Comparison of ENCODE assay signal across 8 cellular contexts in the genomic region with DNA sequence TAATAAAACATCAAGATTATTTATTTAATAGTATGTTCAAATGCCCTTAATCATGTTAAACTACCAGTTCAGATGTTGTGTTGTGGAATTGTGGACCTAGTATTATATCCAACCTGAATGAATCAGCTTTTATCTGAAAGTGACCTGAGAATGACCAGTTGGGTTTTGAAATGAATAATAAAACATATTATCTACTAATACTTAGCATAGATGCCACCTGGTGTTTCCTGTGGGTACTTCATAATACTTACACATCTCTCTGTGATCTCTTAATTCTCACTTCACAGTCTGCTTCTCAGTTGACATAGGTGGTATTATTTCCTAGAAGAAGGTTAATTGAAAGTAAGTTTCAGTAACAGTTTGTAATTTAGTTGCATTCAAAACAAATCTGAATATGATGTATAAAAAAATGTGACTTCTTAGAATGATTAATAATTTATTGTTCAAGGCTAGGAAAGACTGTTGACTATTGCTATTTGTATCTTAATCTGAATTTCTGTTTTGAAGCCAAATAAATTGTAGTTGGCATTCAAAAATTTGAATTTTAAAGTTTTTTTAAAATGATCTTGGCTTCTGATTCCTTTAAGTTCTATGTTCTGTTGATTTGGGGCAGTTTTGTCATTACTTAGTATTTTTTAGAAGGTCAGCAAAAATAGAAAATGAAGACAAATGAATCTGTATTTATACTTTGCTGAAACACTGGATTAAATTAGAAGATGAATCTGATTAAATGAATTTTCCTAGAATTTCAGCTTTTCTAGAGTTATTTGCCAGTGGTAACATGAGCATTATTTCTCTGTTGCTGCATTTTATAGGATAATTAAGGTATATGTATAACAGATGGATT. TPM values are rescaled to one million over a fixed set of nuclear protein-coding genes. Genes with fewer than 3 reads are reported as not detected.
A peak's percentile ranks its signal among the peaks of the same experiment; 100 is the strongest.
DNase-seq lines count a peak whose midpoint lies in the region; ATAC-seq, FAIRE-seq and TF ChIP-seq lines count a peak whose summit lies in the region.

No MANE protein-coding gene starts in this region.

- H3K9me3 Mint-ChIP-seq in chondrocyte (ENCODE audit: low read depth): no peaks in the 10 kb centered on the region

- TF ChIP-seq CTCF in D721Med (IDR thresholded peaks at IDR 0.05; ENCODE audit: insufficient read depth, missing control alignments) (peak; percentile 64), chondrocyte (IDR thresholded peaks at IDR 0.05) (peak; percentile 88)

- no peak overlapping the region for H3K4me3 Mint-ChIP-seq in chondrocyte (ENCODE audit: unreplicated experiment)

- no peak overlapping the region for H3K27ac Mint-ChIP-seq in chondrocyte (ENCODE audit: unreplicated experiment)

- no peaks in the 10 kb centered on the region for H3K4me1 Mint-ChIP-seq in chondrocyte (ENCODE audit: low read depth)

- no peaks in the 10 kb centered on the region for H3K27me3 Mint-ChIP-seq in chondrocyte (ENCODE audit: low read depth)

- FAIRE-seq in D721Med (lab: Jason Lieb, UNC): peak; percentile 81

- DNase-seq in D721Med (ENCODE audit: insufficient read length, low spot score): no peak
- peak; percentile 5 for DNase-seq in NCI-H82 treated with DMSO at 0.1 percent for 48 hours (lab: John Stamatoyannopoulos, UW; ENCODE audit: unreplicated experiment)
- no peak for DNase-seq in chondrocyte (ENCODE audit: low spot score)
- DNase-seq in mucosa of gallbladder (ENCODE audit: low spot score): peak; percentile 44
- DNase-seq in activated effector memory CD4-positive, alpha-beta T cell treated with Interleukin-2 at 50 U/mL for 16 hours: no peak
- no peak for DNase-seq in GF-D8 (lab: John Stamatoyannopoulos, UW)

- ATAC-seq in GM18868 (IDR thresholded peaks at IDR 0.05; ENCODE audit: unreplicated experiment): peak; percentile 97
- ATAC-seq in HG03066 (IDR thresholded peaks at IDR 0.05; ENCODE audit: low read depth, unreplicated experiment): peak; percentile 92

- H3K36me3 Mint-ChIP-seq in chondrocyte (ENCODE audit: low read depth): peaks cover 7% of the 10 kb centered on the region

RNA-seq across cellular contexts. Expression of gene KIF2A, which starts 48.2 kb away (rescaled TPM):
- total RNA-seq in chondrocyte (34.5 to 37.7 TPM (median 37.3 TPM) in 3 replicates), mucosa of gallbladder (31.1 TPM)

RNA-seq across cellular contexts. Expression of gene DIMT1, which starts 49.5 kb away (rescaled TPM):
- total RNA-seq in chondrocyte (19.0 to 22.5 TPM (median 20.2 TPM) in 3 replicates), mucosa of gallbladder (16.2 TPM)

RNA-seq across cellular contexts. Expression of gene IPO11, which starts 58.3 kb away (rescaled TPM):
- total RNA-seq in chondrocyte (17.2 to 27.5 TPM (median 20.2 TPM) in 3 replicates), mucosa of gallbladder (28.3 TPM)

Comparison
In these comparisons a context has a peak if more than half of its experiments do, and no peak if none do; other contexts are left out.
1. DNase-seq: peak in NCI-H82 treated with DMSO at 0.1 percent for 48 hours (single experiment) and mucosa of gallbladder (single experiment); none in D721Med (single experiment), chondrocyte (single experiment), activated effector memory CD4-positive, alpha-beta T cell treated with Interleukin-2 at 50 U/mL for 16 hours (single experiment) and GF-D8 (single experiment).